ENCODE assay signal across 1 cellular context in the genomic region with DNA sequence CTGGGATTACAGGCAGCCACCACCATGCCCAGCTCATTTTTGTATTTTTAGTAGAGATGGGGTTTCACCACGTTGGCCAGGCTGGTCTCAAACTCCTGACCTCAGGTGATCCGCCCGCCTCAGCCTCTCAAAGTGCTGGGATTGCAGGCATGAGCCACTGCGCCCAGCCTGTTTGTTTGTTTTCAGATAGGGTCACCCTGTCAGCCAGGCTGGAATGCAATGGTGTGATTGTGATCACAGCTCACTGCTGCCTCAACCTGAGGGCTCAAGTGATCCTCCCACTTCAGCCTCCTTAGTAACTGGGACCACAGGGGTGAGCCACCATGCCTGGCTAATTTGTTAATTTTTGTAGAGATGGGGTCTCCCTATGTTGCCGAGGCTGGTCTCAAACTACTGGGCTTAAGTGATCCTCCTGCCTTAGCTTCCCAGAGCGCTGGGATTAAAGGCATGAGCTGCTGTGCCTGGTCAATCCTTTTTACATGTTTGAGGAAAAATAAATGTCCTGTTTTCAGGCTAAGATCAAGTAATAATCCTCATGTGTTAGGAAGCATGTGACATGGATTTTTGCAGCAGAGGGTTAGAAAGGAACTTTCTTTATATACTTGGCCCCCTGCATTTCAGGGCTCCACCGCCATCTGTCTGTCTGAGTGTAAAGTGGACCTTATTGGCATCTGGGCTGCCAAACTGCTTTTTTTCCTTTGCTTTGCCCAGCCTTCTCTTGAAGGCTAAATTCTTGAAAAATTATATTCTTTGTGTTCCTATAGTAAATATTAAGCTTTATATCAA.
TF ChIP-seq lines count a peak whose summit lies in the region.

No MANE protein-coding gene starts in this region.

TF ChIP-seq in HEK293, 187 proteins besides CTCF, POLR2A, EP300 and RAD21 (continued from another document):
- TF ChIP-seq, protein P1, sequence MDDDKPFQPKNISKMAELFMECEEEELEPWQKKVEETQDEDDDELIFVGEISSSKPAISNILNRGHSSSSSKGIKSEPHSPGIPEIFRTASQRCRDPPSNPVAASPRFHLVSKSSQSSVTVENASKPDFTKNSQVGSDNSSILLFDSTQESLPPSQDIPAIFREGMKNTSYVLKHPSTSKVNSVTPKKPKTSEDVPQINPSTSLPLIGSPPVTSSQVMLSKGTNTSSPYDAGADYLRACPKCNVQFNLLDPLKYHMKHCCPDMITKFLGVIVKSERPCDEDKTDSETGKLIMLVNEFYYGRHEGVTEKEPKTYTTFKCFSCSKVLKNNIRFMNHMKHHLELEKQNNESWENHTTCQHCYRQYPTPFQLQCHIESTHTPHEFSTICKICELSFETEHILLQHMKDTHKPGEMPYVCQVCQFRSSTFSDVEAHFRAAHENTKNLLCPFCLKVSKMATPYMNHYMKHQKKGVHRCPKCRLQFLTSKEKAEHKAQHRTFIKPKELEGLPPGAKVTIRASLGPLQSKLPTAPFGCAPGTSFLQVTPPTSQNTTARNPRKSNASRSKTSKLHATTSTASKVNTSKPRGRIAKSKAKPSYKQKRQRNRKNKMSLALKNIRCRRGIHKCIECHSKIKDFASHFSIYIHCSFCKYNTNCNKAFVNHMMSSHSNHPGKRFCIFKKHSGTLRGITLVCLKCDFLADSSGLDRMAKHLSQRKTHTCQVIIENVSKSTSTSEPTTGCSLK (tag by site-specific recombination; IDR thresholded peaks at IDR 0.05) = no peak
